ENCODE assay signal across 1 cellular context in genomic region chr3:53102601-53103147, GRCh38.
A peak's percentile ranks its signal among the peaks of the same experiment; 100 is the strongest.
TF ChIP-seq lines count a peak whose summit lies in the region.

No MANE protein-coding gene starts in this region.

TF ChIP-seq in K562, 482 proteins besides CTCF, POLR2A, EP300 and RAD21 (continued from another document):
- TF ChIP-seq ZNF395 (CRISPR knock-in tag; IDR thresholded peaks at IDR 0.05) (no peak), ZNF551 (CRISPR knock-in tag; IDR thresholded peaks at IDR 0.05) (no peak), NFYB (IDR thresholded peaks at IDR 0.05; ENCODE audit: extremely low read depth, insufficient read length) (no peak), MAFG (tag; conservative IDR thresholded peaks at IDR 0.05) (peak; percentile 57), YY1 (IDR thresholded peaks at IDR 0.05; ENCODE audit: borderline replicate concordance in 1 of 3, control insufficient read depth in 1 of 3, extremely low read depth in 1 of 3, insufficient read depth in 3 of 3, insufficient read length in 1 of 3, insufficient replicate concordance in 2 of 3, low read depth in 1 of 3, low read length in 2 of 3) (no peak), ZHX1 (conservative IDR thresholded peaks at IDR 0.05; ENCODE audit: low read length) (no peak), BDP1 (IDR thresholded peaks at IDR 0.05; ENCODE audit: insufficient read depth, insufficient read length) (no peak), JUNB (CRISPR knock-in tag; conservative IDR thresholded peaks at IDR 0.05) (no peak), ZNF354B (CRISPR knock-in tag; IDR thresholded peaks at IDR 0.05) (no peak), TAF15 (IDR thresholded peaks at IDR 0.05; ENCODE audit: low read depth, low read length) (no peak), ARID3A (IDR thresholded peaks at IDR 0.05; ENCODE audit: borderline replicate concordance, low read depth, low read length) (0 out of 2 replicates have a peak, but pooled peaks have one; percentile 33), RBFOX2 (IDR thresholded peaks at IDR 0.05; ENCODE audit: low read depth, low read length) (no peak), DPF2 (IDR thresholded peaks at IDR 0.05) (peak; percentile 40; the same call in 1 of the 2 replicates), CHD2 (IDR thresholded peaks at IDR 0.05; ENCODE audit: low read depth, low read length) (no peak), SPI1 (IDR thresholded peaks at IDR 0.05; ENCODE audit: borderline replicate concordance, low read depth, low read length) (peak; percentile 43; the same call in 1 of the 2 replicates), SMARCA4 (IDR thresholded peaks at IDR 0.05) (0 out of 2 replicates have a peak, but pooled peaks have one; percentile 11), C11orf30 (IDR thresholded peaks at IDR 0.05; ENCODE audit: low read depth) (peak; percentile 79), E2F8 (IDR thresholded peaks at IDR 0.05; ENCODE audit: low read depth, partially characterized antibody) (no peak), BHLHE40 (IDR thresholded peaks at IDR 0.05; ENCODE audit: low read length) (no peak), BCL6 (CRISPR knock-in tag; IDR thresholded peaks at IDR 0.05) (no peak), ZNF311 (CRISPR knock-in tag; IDR thresholded peaks at IDR 0.05) (no peak), MYC (IDR thresholded peaks at IDR 0.05; ENCODE audit: low read depth, low read length) (no peak), MYC (CRISPR knock-in tag; IDR thresholded peaks at IDR 0.05; ENCODE audit: borderline replicate concordance, low read depth) (no peak), MAZ (CRISPR knock-in tag; conservative IDR thresholded peaks at IDR 0.05 in 1 of 2, IDR thresholded peaks at IDR 0.05 in 1 of 2) (peak in 1 of 2 experiments; percentile 30; a peak in 1 of 4 replicates), IRF1 (CRISPR knock-in tag; IDR thresholded peaks at IDR 0.05; ENCODE audit: borderline replicate concordance) (no peak), NR1H2 (CRISPR knock-in tag; IDR thresholded peaks at IDR 0.05) (no peak), NBN (IDR thresholded peaks at IDR 0.05; ENCODE audit: low read depth) (no peak), VEZF1 (CRISPR knock-in tag; IDR thresholded peaks at IDR 0.05) (peak; percentile 25; the same call in 1 of the 2 replicates), CBFA2T3 (IDR thresholded peaks at IDR 0.05) (no peak)
